Comparison of ENCODE assay signal across 9 cellular contexts in the genomic region with DNA sequence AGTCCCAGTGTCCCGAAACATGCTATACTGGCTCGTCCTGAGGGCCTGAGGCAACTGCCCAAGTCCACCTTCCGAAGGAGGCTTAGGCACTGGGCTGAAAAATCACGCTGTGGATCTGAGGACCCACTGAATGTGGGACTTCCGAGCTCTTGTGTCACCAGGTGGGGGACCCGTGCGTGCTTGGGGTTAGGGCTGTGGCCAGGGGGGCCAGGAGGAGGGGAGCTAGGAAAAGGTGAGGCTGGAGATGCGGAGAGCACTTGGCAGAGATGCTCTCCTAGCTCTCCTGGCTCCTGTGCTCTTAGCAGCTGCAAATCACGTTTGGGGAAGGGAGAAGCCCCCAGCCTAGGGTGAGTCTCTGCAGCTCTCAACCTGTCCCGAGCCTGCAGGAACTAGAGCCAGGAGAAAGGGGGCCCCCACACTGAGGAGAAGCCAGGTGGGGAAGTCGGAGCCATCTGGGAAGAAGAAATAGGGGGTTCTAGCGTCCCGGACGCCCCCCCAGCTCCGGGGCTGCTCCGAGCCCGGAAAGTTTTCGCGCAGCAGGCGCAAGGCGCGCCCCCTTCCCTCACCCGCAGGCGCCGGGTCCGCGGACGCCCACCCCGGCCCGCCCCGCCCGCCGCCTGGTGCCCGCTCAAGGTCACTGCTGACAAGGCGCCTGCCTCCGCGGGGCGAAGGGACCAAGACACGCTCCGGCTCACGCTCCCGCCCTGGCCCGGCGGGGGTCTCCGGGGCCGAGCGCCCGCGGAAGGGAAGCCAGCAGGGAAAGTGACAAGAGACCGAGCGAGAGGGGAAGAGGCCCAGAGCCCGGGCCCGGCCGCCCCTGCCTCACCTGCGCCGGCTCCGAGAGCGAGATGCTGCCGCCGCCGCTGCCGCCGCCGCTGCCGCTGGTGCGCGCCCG.
DNase-seq lines count a peak whose midpoint lies in the region; ATAC-seq and TF ChIP-seq lines count a peak whose summit lies in the region.
"Had no signal": no experiment of that assay in that cellular context is flagged by ENCODE, and none has a peak within 500 bp of the region (broad histone marks: within the 10 kb centered on the region; RNA-seq: fewer than 3 reads in every experiment).

No MANE protein-coding gene starts in this region.

- TF ChIP-seq CTCF in 22Rv1 (IDR thresholded peaks at IDR 0.05) (peak; percentile 2), GM13976 (IDR thresholded peaks at IDR 0.05; ENCODE audit: borderline replicate concordance, control extremely low read depth, extremely low read depth, insufficient read depth, missing control alignments) (no peak), brain (conservative IDR thresholded peaks at IDR 0.05) (peak in 1 of 2 experiments; percentile 55)

- H3K36me3 Mint-ChIP-seq in brain (no peaks in the 10 kb centered on the region), naive B cell (peaks cover 5 to 17% of the 10 kb centered on the region in 2 donors)

- peak overlapping the region in 4 of 5 experiments; percentile 40 to 83 (median 74) for H3K27ac Mint-ChIP-seq in brain
- no peak overlapping the region for H3K27ac Mint-ChIP-seq in naive B cell

- H3K9me3 Mint-ChIP-seq in brain (peaks cover 0 to 9% (median 0%) of the 10 kb centered on the region in 5 experiments), naive B cell (peaks cover 0 to 4% (median 0%) of the 10 kb centered on the region in 7 donors)

- H3K4me3 Mint-ChIP-seq in brain, result peak overlapping the region; percentile 85 to 89 (median 88)
- peak overlapping the region in 6 of 8 donors; percentile 2 to 74 (median 46) for H3K4me3 Mint-ChIP-seq in naive B cell

- no peak for ATAC-seq in naive B cell (ENCODE audit: low read depth in 2 of 2)
- ATAC-seq in GM21529 (IDR thresholded peaks at IDR 0.05; ENCODE audit: unreplicated experiment), result no peak

- DNase-seq in GM13976 (ENCODE audit: low spot score) (peak; percentile 34), naive B cell (no peak), globus pallidus (ENCODE audit: low spot score) (no peak), NCI-H774 (lab: John Stamatoyannopoulos, UW) (no peak), NCI-H510A treated with DMSO at 0.1 percent for 48 hours (lab: John Stamatoyannopoulos, UW) (no peak)
- DNase-seq: T-helper 9 cell had no signal

- H3K27me3 Mint-ChIP-seq in brain (peaks cover 48% of the 10 kb centered on the region), naive B cell (peaks cover 67 to 85% (median 77%) of the 10 kb centered on the region in 3 donors)

- in situ Hi-C loops in GM13976 (cut with MboI; ENCODE audit: low sequenced_read_pairs, unreplicated experiment), result no loop called here

- H3K4me1 Mint-ChIP-seq in brain (peaks cover 47% of the 10 kb centered on the region), naive B cell (peaks cover 9 to 25% (median 11%) of the 10 kb centered on the region in 3 donors)

- H3K27ac ChIP-seq in 22Rv1, result no peak overlapping the region

Comparison
In these comparisons a context has a peak if more than half of its experiments do, and no peak if none do; other contexts are left out.
1. H3K27ac Mint-ChIP-seq: peak in brain (4 of 5); none in naive B cell (0 of 6).